7 cellular contexts compared by ENCODE assay signal in the genomic region with DNA sequence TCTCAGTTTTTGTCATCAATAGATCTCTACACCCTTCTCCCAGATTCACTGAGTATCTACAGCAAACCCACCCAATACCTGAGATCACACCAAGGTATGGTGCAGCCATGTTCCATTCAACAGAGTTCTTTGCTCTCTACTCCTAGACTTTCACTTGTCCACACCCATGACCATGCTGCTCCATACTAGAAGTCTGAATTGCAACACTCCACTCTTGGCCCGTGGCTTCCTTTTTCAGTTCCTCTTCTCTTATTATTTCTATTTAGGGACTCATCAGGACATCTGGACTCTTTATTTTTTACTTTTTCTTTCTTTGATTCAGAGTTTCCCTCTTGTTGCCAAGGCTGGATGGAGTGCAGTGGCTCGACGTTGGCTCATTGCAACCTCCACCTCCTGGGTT. TPM values are rescaled to one million over a fixed set of nuclear protein-coding genes. Genes with fewer than 3 reads are reported as not detected.
DNase-seq lines count a peak whose midpoint lies in the region; ATAC-seq and TF ChIP-seq lines count a peak whose summit lies in the region.

No MANE protein-coding gene starts in this region.

- H3K27me3 Mint-ChIP-seq in stimulated activated naive B cell treated with anti-CD40 and anti-IgM and Interleukin-4, amounts not matched to agents 10 μg/mL and 1 μg/mL and 100 μg/mL, for 72 hours: no peaks in the 10 kb centered on the region

- DNase-seq in RPMI8226 (peak; percentile 69), fibroblast of the aortic adventitia (ENCODE audit: low read depth) (peak; percentile 68), GM13977 (ENCODE audit: low spot score) (no peak), NCI-H2029 (lab: John Stamatoyannopoulos, UW) (no peak)
- peak; percentile 17 for DNase-seq in stimulated activated naive B cell treated with anti-CD40 and anti-IgM and Interleukin-4, amounts not matched to agents 10 μg/mL and 1 μg/mL and 100 μg/mL, for 72 hours

- H3K4me3 ChIP-seq in fibroblast of the aortic adventitia (ENCODE audit: low read depth, low read length): no peak overlapping the region

- TF ChIP-seq CTCF in fibroblast of the aortic adventitia (IDR thresholded peaks at IDR 0.05; ENCODE audit: insufficient read depth, low read length): no peak
- TF ChIP-seq CTCF in GM13977 (IDR thresholded peaks at IDR 0.05; ENCODE audit: extremely low read depth, insufficient read depth, missing control alignments): no peak

- peaks cover 35 to 47% of the 10 kb centered on the region in 2 donors for H3K36me3 Mint-ChIP-seq in stimulated activated naive B cell treated with anti-CD40 and anti-IgM and Interleukin-4, amounts not matched to agents 10 μg/mL and 1 μg/mL and 100 μg/mL, for 72 hours

- peak overlapping the region; percentile 51 to 74 for H3K4me3 Mint-ChIP-seq in stimulated activated naive B cell treated with anti-CD40 and anti-IgM and Interleukin-4, amounts not matched to agents 10 μg/mL and 1 μg/mL and 100 μg/mL, for 72 hours

- ATAC-seq in GM21390 (IDR thresholded peaks at IDR 0.05; ENCODE audit: unreplicated experiment) (peak; percentile 58), HG03139 (IDR thresholded peaks at IDR 0.05; ENCODE audit: unreplicated experiment) (no peak)
- peak; percentile 82 to 85 for ATAC-seq in stimulated activated naive B cell treated with anti-CD40 and anti-IgM and Interleukin-4, amounts not matched to agents 10 μg/mL and 1 μg/mL and 100 μg/mL, for 72 hours (replicated peaks)

- H3K4me1 Mint-ChIP-seq in stimulated activated naive B cell treated with anti-CD40 and anti-IgM and Interleukin-4, amounts not matched to agents 10 μg/mL and 1 μg/mL and 100 μg/mL, for 72 hours: peaks cover 36 to 56% of the 10 kb centered on the region in 2 donors

- in situ Hi-C loops in GM13977 (cut with MboI; ENCODE audit: low pct_unique_long_range_greater_than_20kb, low sequenced_read_pairs, unreplicated experiment): no loop called here

- peak overlapping the region; percentile 87 for H3K27ac Mint-ChIP-seq in stimulated activated naive B cell treated with anti-CD40 and anti-IgM and Interleukin-4, amounts not matched to agents 10 μg/mL and 1 μg/mL and 100 μg/mL, for 72 hours

- H3K9me3 Mint-ChIP-seq in stimulated activated naive B cell treated with anti-CD40 and anti-IgM and Interleukin-4, amounts not matched to agents 10 μg/mL and 1 μg/mL and 100 μg/mL, for 72 hours: peaks cover 0 to 1% of the 10 kb centered on the region in 2 donors

RNA-seq across cellular contexts. Expression of gene YWHAE, which starts 37.1 kb away (rescaled TPM):
- total RNA-seq in fibroblast of the aortic adventitia (ENCODE audit: low replicate concordance): 628 and 1,755 TPM in 2 replicates

Comparison
In these comparisons a context has a peak if more than half of its experiments do, and no peak if none do; other contexts are left out.
1. DNase-seq: peak in RPMI8226 (single experiment), fibroblast of the aortic adventitia (single experiment) and stimulated activated naive B cell treated with anti-CD40 and anti-IgM and Interleukin-4, amounts not matched to agents 10 μg/mL and 1 μg/mL and 100 μg/mL, for 72 hours (single experiment); none in GM13977 (single experiment) and NCI-H2029 (single experiment).